In genomic region chr20:3276400-3277015, GRCh38 we compare ENCODE assay signal across 8 cellular contexts. TPM values are rescaled to one million over a fixed set of nuclear protein-coding genes. Genes with fewer than 3 reads are reported as not detected.
DNase-seq lines count a peak whose midpoint lies in the region; FAIRE-seq and TF ChIP-seq lines count a peak whose summit lies in the region.

No MANE protein-coding gene starts in this region.

- no peak for FAIRE-seq in frontal cortex (lab: Jason Lieb, UNC)

- no peaks in the 10 kb centered on the region for H3K4me1 ChIP-seq in ascending aorta

- in situ Hi-C loops in astrocyte of the spinal cord (cut with HindIII; ENCODE audit: low sequenced_read_pairs), result no loop called here

- TF ChIP-seq CTCF in astrocyte of the spinal cord (IDR thresholded peaks at IDR 0.05; ENCODE audit: low read depth, low read length) (peak; percentile 27), ascending aorta (IDR thresholded peaks at IDR 0.05) (peak in 1 of 3 experiments; percentile 6)

- H3K27me3 ChIP-seq in ascending aorta, result no peaks in the 10 kb centered on the region

- H3K9me3 ChIP-seq in ascending aorta, result no peaks in the 10 kb centered on the region

- H3K36me3 ChIP-seq in ascending aorta, result peaks cover 77 to 94% of the 10 kb centered on the region in 2 donors

- no peak overlapping the region for H3K27ac ChIP-seq in ascending aorta

- peak; percentile 23 for DNase-seq in GM03348 (ENCODE audit: low spot score)
- peak; percentile 14 to 71 (median 23) for DNase-seq in NCI-H1417 (lab: John Stamatoyannopoulos, UW)
- no peak for DNase-seq in astrocyte of the spinal cord (ENCODE audit: low read depth, low spot score)
- peak; percentile 16 for DNase-seq in myocyte (ENCODE audit: low read depth)
- DNase-seq in frontal cortex (ENCODE audit: low spot score in 2 of 2), result no peak
- DNase-seq in NCI-H226, result no peak
- no peak for DNase-seq in ascending aorta (ENCODE audit: low spot score in 2 of 2)
- no peak for DNase-seq in GM19238 (ENCODE audit: insufficient read length, low spot score)

- H3K4me3 ChIP-seq in astrocyte of the spinal cord (ENCODE audit: low read depth, low read length), result no peak overlapping the region
- no peak overlapping the region for H3K4me3 ChIP-seq in ascending aorta

- intact Hi-C loops in ascending aorta (cut with DNase I), result no loop called here

RNA-seq across cellular contexts. Expression of gene SLC4A11, which starts 37.5 kb away (rescaled TPM):
- total RNA-seq in myocyte (10.3 and 12.2 TPM in 2 replicates), frontal cortex (under 0.01 TPM), ascending aorta (1.6 TPM)
- polyA plus RNA-seq in myocyte (2012), result 5.2 TPM

Comparison
In these comparisons a context has a peak if more than half of its experiments do, and no peak if none do; other contexts are left out.
1. DNase-seq: peak in GM03348 (single experiment), NCI-H1417 (3 of 3) and myocyte (single experiment); none in astrocyte of the spinal cord (single experiment), frontal cortex (0 of 2), NCI-H226 (single experiment), ascending aorta (0 of 2) and GM19238 (single experiment).